In the genomic region with DNA sequence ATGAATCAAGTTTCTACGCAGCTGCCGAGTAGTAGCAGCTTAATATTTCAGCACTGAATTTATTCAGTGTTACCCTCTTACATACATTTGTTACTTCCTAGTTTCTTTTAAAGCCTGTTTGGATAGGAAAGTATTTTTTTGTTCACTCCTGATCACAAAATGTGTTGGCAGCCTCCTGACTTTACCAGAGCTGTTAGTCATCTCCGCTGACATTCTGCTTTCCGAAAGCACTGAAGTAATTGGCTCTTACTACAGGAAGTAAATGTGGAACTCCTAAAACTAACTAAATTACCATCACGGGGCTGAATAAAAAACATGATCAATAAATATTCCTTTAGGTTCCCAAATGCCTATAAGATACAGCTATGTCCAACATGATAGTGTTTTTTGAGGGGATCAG, we compare ENCODE assay signal across 8 cellular contexts.
A peak's percentile ranks its signal among the peaks of the same experiment; 100 is the strongest.
DNase-seq lines count a peak whose midpoint lies in the region; ATAC-seq lines count a peak whose summit lies in the region.

No MANE protein-coding gene starts in this region.

- peaks cover 7 to 24% of the 10 kb centered on the region in 2 donors for H3K4me1 ChIP-seq in mucosa of rectum (ENCODE audit: control insufficient read depth in 2 of 2, insufficient read depth in 2 of 2, low read length in 2 of 2)

- peak overlapping the region in 1 of 2 donors; percentile 21 for H3K9ac ChIP-seq in mucosa of rectum (ENCODE audit: low read depth in 1 of 2, low read length in 2 of 2)

- ATAC-seq in HG02981 (IDR thresholded peaks at IDR 0.05; ENCODE audit: unreplicated experiment) (peak; percentile 54), left lobe of liver (no peak)

- no peaks in the 10 kb centered on the region for H3K36me3 ChIP-seq in mucosa of rectum (ENCODE audit: control insufficient read depth in 2 of 2, insufficient read depth in 2 of 2, low read length in 2 of 2)

- H3K4me3 ChIP-seq in mucosa of rectum (ENCODE audit: low read length in 2 of 2): peak overlapping the region; percentile 33 to 41

- peak overlapping the region; percentile 26 to 70 for H3K27ac ChIP-seq in mucosa of rectum (ENCODE audit: low read depth in 2 of 2, low read length in 2 of 2)

- H3K9me3 ChIP-seq in mucosa of rectum (ENCODE audit: control insufficient read depth in 2 of 2, low read length in 2 of 2): no peaks in the 10 kb centered on the region

- H3K27me3 ChIP-seq in mucosa of rectum (ENCODE audit: control insufficient read depth in 2 of 2, insufficient read depth in 2 of 2, low read length in 2 of 2): no peaks in the 10 kb centered on the region

- DNase-seq in ELR (ENCODE audit: low read depth): peak; percentile 26
- DNase-seq in astrocyte of the hippocampus (ENCODE audit: low read depth, low spot score): peak; percentile 70
- DNase-seq in GF-D8 (lab: John Stamatoyannopoulos, UW): no peak
- no peak for DNase-seq in cerebellar nuclear complex (lab: John Stamatoyannopoulos, UW)
- no peak for DNase-seq in left lobe of liver (ENCODE audit: low spot score)
- no peak for DNase-seq in DMS 273 treated with DMSO at 0.1 percent for 48 hours (lab: John Stamatoyannopoulos, UW)

Comparison
In these comparisons a context has a peak if more than half of its experiments do, and no peak if none do; other contexts are left out.
1. DNase-seq: peak in ELR (single experiment) and astrocyte of the hippocampus (single experiment); none in GF-D8 (single experiment), cerebellar nuclear complex (0 of 2), left lobe of liver (single experiment) and DMS 273 treated with DMSO at 0.1 percent for 48 hours (single experiment).